ENCODE assay signal across 8 cellular contexts in the genomic region with DNA sequence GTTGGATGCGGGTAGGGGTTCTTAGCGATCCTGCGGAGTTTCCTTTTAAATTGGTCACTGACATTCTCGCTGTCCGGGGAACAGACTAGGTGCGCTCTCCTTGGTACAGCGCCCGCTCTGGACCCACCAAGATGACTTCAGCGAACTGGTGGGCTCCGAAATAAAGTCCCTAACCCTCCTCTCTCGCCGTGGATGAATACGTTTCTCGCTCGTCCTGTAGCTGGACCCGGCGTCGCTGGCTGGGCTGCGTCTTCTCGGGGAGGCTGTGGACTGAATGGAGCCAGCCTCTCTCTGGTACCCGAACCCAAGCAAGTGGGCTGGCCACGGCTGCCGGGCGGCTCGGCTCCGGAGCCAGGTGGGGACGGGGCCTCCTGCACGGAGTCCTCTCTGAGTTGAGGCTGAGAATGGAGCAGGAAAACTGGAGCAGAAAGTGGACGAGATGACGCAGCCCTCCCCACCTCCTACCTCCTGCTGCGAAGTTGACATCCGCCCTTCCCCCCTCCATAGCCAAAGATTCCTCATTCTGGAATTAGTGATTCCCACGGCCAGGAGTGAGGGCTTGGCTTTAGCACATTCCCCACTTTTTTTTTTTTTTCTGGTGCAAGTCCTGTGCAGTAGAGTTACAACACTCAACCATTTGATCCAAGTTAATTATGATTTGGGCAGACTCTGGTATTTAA. TPM values are rescaled to one million over a fixed set of nuclear protein-coding genes. Genes with fewer than 3 reads are reported as not detected.
DNase-seq lines count a peak whose midpoint lies in the region; ATAC-seq and TF ChIP-seq lines count a peak whose summit lies in the region.

No MANE protein-coding gene starts in this region.

- POLR2A ChIA-PET in activated CD4-positive, alpha-beta T cell treated with anti-CD3 and anti-CD28 coated beads for 36 hours (lab: Charles Lee) = no interaction called here

- in situ Hi-C loops in brain microvascular endothelial cell (cut with HindIII; ENCODE audit: low pct_ligation_motif_present, low sequenced_read_pairs) = no loop called here

- H3K4me3 Mint-ChIP-seq in activated CD4-positive, alpha-beta T cell treated with anti-CD3 and anti-CD28 coated beads, Interleukin-2, amount 10 ng/mL, durations not matched to agents 24 days and 14 days = peak overlapping the region; percentile 19
- H3K4me3 Mint-ChIP-seq in activated CD4-positive, alpha-beta T cell treated with anti-CD3 and anti-CD28 coated beads for 36 hours = no peak overlapping the region

- CTCF ChIA-PET in activated CD4-positive, alpha-beta T cell treated with anti-CD3 and anti-CD28 coated beads for 36 hours (lab: Charles Lee) = no interaction called here

- H3K27me3 Mint-ChIP-seq in activated CD4-positive, alpha-beta T cell treated with anti-CD3 and anti-CD28 coated beads, Interleukin-2, amount 10 ng/mL, durations not matched to agents 24 days and 14 days = peaks cover 80% of the 10 kb centered on the region
- H3K27me3 Mint-ChIP-seq in activated CD4-positive, alpha-beta T cell treated with anti-CD3 and anti-CD28 coated beads for 36 hours = peaks cover 56% of the 10 kb centered on the region

- H3K9me3 Mint-ChIP-seq in activated CD4-positive, alpha-beta T cell treated with anti-CD3 and anti-CD28 coated beads, Interleukin-2, amount 10 ng/mL, durations not matched to agents 24 days and 14 days = no peaks in the 10 kb centered on the region
- H3K9me3 Mint-ChIP-seq in activated CD4-positive, alpha-beta T cell treated with anti-CD3 and anti-CD28 coated beads for 36 hours (ENCODE audit: low read depth) = no peaks in the 10 kb centered on the region

- H3K36me3 ChIP-seq in brain microvascular endothelial cell (replicated peaks) (no peaks in the 10 kb centered on the region), thymus (ENCODE audit: control insufficient read depth, insufficient read depth) (no peaks in the 10 kb centered on the region)

- no peak for TF ChIP-seq CTCF in brain microvascular endothelial cell (IDR thresholded peaks at IDR 0.05; ENCODE audit: low read depth, low read length, missing control alignments)

- no peaks in the 10 kb centered on the region for H3K36me3 Mint-ChIP-seq in activated CD4-positive, alpha-beta T cell treated with anti-CD3 and anti-CD28 coated beads, Interleukin-2, amount 10 ng/mL, durations not matched to agents 24 days and 14 days (ENCODE audit: low read depth)
- H3K36me3 Mint-ChIP-seq in activated CD4-positive, alpha-beta T cell treated with anti-CD3 and anti-CD28 coated beads for 36 hours (ENCODE audit: low read depth) = no peaks in the 10 kb centered on the region

- H3K27ac Mint-ChIP-seq in activated CD4-positive, alpha-beta T cell treated with anti-CD3 and anti-CD28 coated beads, Interleukin-2, amount 10 ng/mL, durations not matched to agents 24 days and 14 days = no peak overlapping the region
- no peak overlapping the region for H3K27ac Mint-ChIP-seq in activated CD4-positive, alpha-beta T cell treated with anti-CD3 and anti-CD28 coated beads for 36 hours

- H3K4me3 ChIP-seq in brain microvascular endothelial cell (ENCODE audit: low read depth, low read length) (peak overlapping the region; percentile 82), thymus (ENCODE audit: low read length) (peak overlapping the region; percentile 58)

- 30% methylated on average over 33 of the region's 33 CpGs for WGBS in thymus

- ATAC-seq in activated CD4-positive, alpha-beta T cell treated with anti-CD3 and anti-CD28 coated beads for 36 hours = no peak
- ATAC-seq in left lobe of liver = no peak
- ATAC-seq in GM18873 (IDR thresholded peaks at IDR 0.05; ENCODE audit: low FRiP score, unreplicated experiment) = no peak

- H3K27ac ChIP-seq in brain microvascular endothelial cell = no peak overlapping the region
- no peak overlapping the region for H3K27ac ChIP-seq in thymus (ENCODE audit: low read depth)

- H3K9me3 ChIP-seq in thymus (ENCODE audit: control insufficient read depth) = no peaks in the 10 kb centered on the region

- H3K27me3 ChIP-seq in brain microvascular endothelial cell (replicated peaks) (peaks cover 21% of the 10 kb centered on the region), thymus (ENCODE audit: control insufficient read depth, insufficient read depth) (peaks cover 25% of the 10 kb centered on the region)

- intact Hi-C loops in activated CD4-positive, alpha-beta T cell treated with anti-CD3 and anti-CD28 coated beads, Interleukin-2, amount 10 ng/mL, durations not matched to agents 24 days and 14 days (cut with micrococcal nuclease) = no loop called here
- intact Hi-C loops in activated CD4-positive, alpha-beta T cell treated with anti-CD3 and anti-CD28 coated beads for 36 hours (cut with DNase I, micrococcal nuclease) = loop anchor here (10.0 kb wide), 2 partner anchors 119 to 399 kb away; a partner anchor contains a TSS

- peaks cover 8% of the 10 kb centered on the region for H3K4me1 Mint-ChIP-seq in activated CD4-positive, alpha-beta T cell treated with anti-CD3 and anti-CD28 coated beads, Interleukin-2, amount 10 ng/mL, durations not matched to agents 24 days and 14 days
- H3K4me1 Mint-ChIP-seq in activated CD4-positive, alpha-beta T cell treated with anti-CD3 and anti-CD28 coated beads for 36 hours = peaks cover 10% of the 10 kb centered on the region

- no peak for DNase-seq in activated CD4-positive, alpha-beta T cell treated with anti-CD3 and anti-CD28 coated beads, Interleukin-2, amount 10 ng/mL, durations not matched to agents 24 days and 14 days
- no peak for DNase-seq in activated CD4-positive, alpha-beta T cell treated with anti-CD3 and anti-CD28 coated beads for 36 hours
- DNase-seq in brain microvascular endothelial cell (peak; percentile 46), left lobe of liver (ENCODE audit: low spot score) (peak; percentile 44), OCI-M2 (lab: John Stamatoyannopoulos, UW; ENCODE audit: unreplicated experiment) (no peak)
- no peak for DNase-seq in activated naive CD4-positive, alpha-beta T cell (lab: John Stamatoyannopoulos, UW)

- peaks cover 36% of the 10 kb centered on the region for H3K4me1 ChIP-seq in thymus (ENCODE audit: control insufficient read depth, insufficient read depth, low read length)

RNA-seq across cellular contexts. Expression of a gene that starts 1.5 kb away (rescaled TPM):
- 0.02 and 0.14 TPM in 2 replicates for total RNA-seq in activated CD4-positive, alpha-beta T cell treated with anti-CD3 and anti-CD28 coated beads, Interleukin-2, amount 10 ng/mL, durations not matched to agents 24 days and 14 days
- under 1 TPM; 0.05 to 0.09 TPM for total RNA-seq in activated CD4-positive, alpha-beta T cell treated with anti-CD3 and anti-CD28 coated beads for 36 hours
- 1.8 TPM for total RNA-seq in left lobe of liver
- 2.2 TPM for polyA plus RNA-seq in thymus

Comparison
In these comparisons a context has a peak if more than half of its experiments do, and no peak if none do; other contexts are left out.
1. DNase-seq: peak in brain microvascular endothelial cell (single experiment) and left lobe of liver (single experiment); none in activated CD4-positive, alpha-beta T cell treated with anti-CD3 and anti-CD28 coated beads, Interleukin-2, amount 10 ng/mL, durations not matched to agents 24 days and 14 days (single experiment), activated CD4-positive, alpha-beta T cell treated with anti-CD3 and anti-CD28 coated beads for 36 hours (single experiment), OCI-M2 (single experiment) and activated naive CD4-positive, alpha-beta T cell (0 of 4).